In the genomic region with DNA sequence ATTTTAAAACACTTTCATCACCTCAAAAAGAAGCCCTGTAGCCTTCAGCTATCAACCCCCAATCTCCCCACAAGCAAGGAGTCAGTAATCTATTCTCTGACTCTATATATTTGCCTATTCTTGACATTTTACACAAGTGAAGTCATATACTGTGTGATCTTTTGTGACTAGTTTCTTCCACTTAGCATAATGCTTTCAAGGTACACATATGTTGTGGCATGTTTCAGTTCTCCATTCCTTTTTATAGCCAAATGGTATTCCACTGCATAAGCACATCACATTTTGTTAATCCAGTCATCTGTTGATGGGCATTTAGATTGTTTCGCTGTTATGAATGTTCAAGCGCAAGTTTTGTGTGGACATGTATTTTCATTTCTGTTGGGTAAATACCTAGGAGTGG, we compare ENCODE assay signal across 15 cellular contexts.
"Had no signal": no experiment of that assay in that cellular context is flagged by ENCODE, and none has a peak within 500 bp of the region (broad histone marks: within the 10 kb centered on the region; RNA-seq: fewer than 3 reads in every experiment).

No MANE protein-coding gene starts in this region.

- H3K4me3 Mint-ChIP-seq: activated B cell treated with CpG ODN at 0.5 μM for 24 hours; activated CD4-positive, alpha-beta T cell treated with anti-CD3 and anti-CD28 coated beads, Interleukin-2, amount 10 ng/mL, durations not matched to agents 24 days and 14 days; activated naive CD8-positive, alpha-beta T cell; activated T-cell treated with anti-CD3 and anti-CD28 coated beads, Interleukin-2, amount 50 U/mL, for 72 hours; brain; central memory CD8-positive, alpha-beta T cell; naive thymus-derived CD8-positive, alpha-beta T cell had no signal

- DNase-seq: activated B cell treated with CpG ODN at 0.5 μM for 24 hours; activated CD4-positive, alpha-beta T cell treated with anti-CD3 and anti-CD28 coated beads, Interleukin-2, amount 10 ng/mL, durations not matched to agents 24 days and 14 days; activated CD8-positive, alpha-beta memory T cell treated with anti-CD3 and anti-CD28 coated beads, Interleukin-2, amount 50 U/mL, for 48 hours; activated gamma-delta T cell treated with Interleukin-2 at 50 U/mL for 16 hours; activated T-cell treated with anti-CD3 and anti-CD28 coated beads, Interleukin-2, amount 50 U/mL, for 72 hours; effector CD8-positive, alpha-beta T cell; foreskin fibroblast; hippocampal formation; left ventricle myocardium inferior; mucosa of descending colon; naive thymus-derived CD8-positive, alpha-beta T cell; stimulated activated CD4-positive, alpha-beta T cell treated with anti-CD3 and anti-CD28 coated beads, Interleukin-1b, Interleukin-23, amount 100 ng/mL, for 48 hours had no signal

- ATAC-seq: activated T-cell treated with anti-CD3 and anti-CD28 coated beads, Interleukin-2, amount 50 U/mL, for 72 hours; mucosa of descending colon; naive thymus-derived CD8-positive, alpha-beta T cell had no signal

- H3K4me1 Mint-ChIP-seq: activated B cell treated with CpG ODN at 0.5 μM for 24 hours; activated CD4-positive, alpha-beta T cell treated with anti-CD3 and anti-CD28 coated beads, Interleukin-2, amount 10 ng/mL, durations not matched to agents 24 days and 14 days; central memory CD8-positive, alpha-beta T cell; naive thymus-derived CD8-positive, alpha-beta T cell had no signal

- H3K36me3 Mint-ChIP-seq: activated naive CD8-positive, alpha-beta T cell; brain; naive thymus-derived CD8-positive, alpha-beta T cell had no signal

- H3K9me3 Mint-ChIP-seq: activated B cell treated with CpG ODN at 0.5 μM for 24 hours; activated CD4-positive, alpha-beta T cell treated with anti-CD3 and anti-CD28 coated beads, Interleukin-2, amount 10 ng/mL, durations not matched to agents 24 days and 14 days; activated T-cell treated with anti-CD3 and anti-CD28 coated beads, Interleukin-2, amount 50 U/mL, for 72 hours; central memory CD8-positive, alpha-beta T cell; naive thymus-derived CD8-positive, alpha-beta T cell had no signal

- H3K27me3 Mint-ChIP-seq: activated B cell treated with CpG ODN at 0.5 μM for 24 hours; activated CD4-positive, alpha-beta T cell treated with anti-CD3 and anti-CD28 coated beads, Interleukin-2, amount 10 ng/mL, durations not matched to agents 24 days and 14 days; activated naive CD8-positive, alpha-beta T cell; central memory CD8-positive, alpha-beta T cell; naive thymus-derived CD8-positive, alpha-beta T cell had no signal

- H3K27ac Mint-ChIP-seq: activated B cell treated with CpG ODN at 0.5 μM for 24 hours; activated CD4-positive, alpha-beta T cell treated with anti-CD3 and anti-CD28 coated beads, Interleukin-2, amount 10 ng/mL, durations not matched to agents 24 days and 14 days; activated naive CD8-positive, alpha-beta T cell; activated T-cell treated with anti-CD3 and anti-CD28 coated beads, Interleukin-2, amount 50 U/mL, for 72 hours; brain; naive thymus-derived CD8-positive, alpha-beta T cell had no signal
